In the genomic region with DNA sequence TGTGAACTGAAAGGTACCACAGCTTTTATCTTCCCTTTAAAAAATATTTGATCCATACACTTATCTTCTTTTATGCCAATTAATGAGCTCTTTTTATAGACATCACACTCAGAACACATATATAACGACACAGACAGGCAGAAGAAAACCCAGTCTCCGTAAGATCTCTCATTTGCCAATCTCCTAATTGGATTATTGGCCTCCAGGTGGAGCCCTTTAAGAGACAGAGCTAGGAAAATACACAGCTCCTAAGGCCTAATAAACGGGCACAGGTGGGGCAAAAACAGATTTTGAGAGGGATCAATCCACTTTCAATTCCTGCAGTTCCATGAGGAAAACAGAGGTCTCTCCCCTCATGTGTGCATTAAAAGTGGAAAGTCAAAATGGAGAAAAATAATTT, we compare ENCODE assay signal across 27 cellular contexts.
DNase-seq lines count a peak whose midpoint lies in the region; ATAC-seq, FAIRE-seq and TF ChIP-seq lines count a peak whose summit lies in the region.
"Had no signal": no experiment of that assay in that cellular context is flagged by ENCODE, and none has a peak within 500 bp of the region (broad histone marks: within the 10 kb centered on the region; RNA-seq: fewer than 3 reads in every experiment).

No MANE protein-coding gene starts in this region.

- CTCF ChIA-PET in WTC11 (lab: Charles Lee): no interaction called here

- H3K27ac Mint-ChIP-seq in chondrocyte (ENCODE audit: unreplicated experiment): no peak overlapping the region
- H3K27ac Mint-ChIP-seq in WTC11: no peak overlapping the region
- H3K27ac Mint-ChIP-seq: activated naive CD8-positive, alpha-beta T cell treated with anti-CD3 and anti-CD28 coated beads, Interleukin-2, amount 50 U/mL, for 24 hours; stimulated activated naive CD8-positive, alpha-beta T cell treated with anti-CD3 and anti-CD28 coated beads, Interleukin-15, Interleukin-2, amounts not matched to agents 100 ng/mL and 50 ng/mL, for 24 hours; T-helper 1 cell treated with Interleukin-12 subunit alpha and Interleukin-12 subunit beta and Interleukin-4 antibody, amounts not matched to agents 30 μg/mL and 1 μg/mL, for 36 hours had no signal

- peak; percentile 14 for TF ChIP-seq CTCF in D721Med (IDR thresholded peaks at IDR 0.05; ENCODE audit: insufficient read depth, missing control alignments)
- peak; percentile 67 for TF ChIP-seq CTCF in chondrocyte (IDR thresholded peaks at IDR 0.05)
- no peak for TF ChIP-seq CTCF in WTC11 (IDR thresholded peaks at IDR 0.05)

- H3K27me3 Mint-ChIP-seq in chondrocyte (ENCODE audit: low read depth) (no peaks in the 10 kb centered on the region), WTC11 (ENCODE audit: low read depth) (no peaks in the 10 kb centered on the region)
- H3K27me3 Mint-ChIP-seq: activated naive CD8-positive, alpha-beta T cell treated with anti-CD3 and anti-CD28 coated beads, Interleukin-2, amount 50 U/mL, for 24 hours; stimulated activated naive CD8-positive, alpha-beta T cell treated with anti-CD3 and anti-CD28 coated beads, Interleukin-15, Interleukin-2, amounts not matched to agents 100 ng/mL and 50 ng/mL, for 24 hours had no signal

- FAIRE-seq in D721Med (lab: Jason Lieb, UNC): no peak
- FAIRE-seq: GM19239 had no signal

- H3K4me1 Mint-ChIP-seq in chondrocyte (ENCODE audit: low read depth) (peaks cover 9% of the 10 kb centered on the region), WTC11 (peaks cover 5% of the 10 kb centered on the region)
- H3K4me1 Mint-ChIP-seq: activated naive CD8-positive, alpha-beta T cell treated with anti-CD3 and anti-CD28 coated beads, Interleukin-2, amount 50 U/mL, for 24 hours had no signal

- H3K4me3 Mint-ChIP-seq in chondrocyte (ENCODE audit: unreplicated experiment) (no peak overlapping the region), WTC11 (no peak overlapping the region)
- H3K4me3 Mint-ChIP-seq: activated naive CD8-positive, alpha-beta T cell treated with anti-CD3 and anti-CD28 coated beads, Interleukin-2, amount 50 U/mL, for 24 hours; stimulated activated naive CD8-positive, alpha-beta T cell treated with anti-CD3 and anti-CD28 coated beads, Interleukin-15, Interleukin-2, amounts not matched to agents 100 ng/mL and 50 ng/mL, for 24 hours; T-helper 1 cell treated with Interleukin-12 subunit alpha and Interleukin-12 subunit beta and Interleukin-4 antibody, amounts not matched to agents 30 μg/mL and 1 μg/mL, for 36 hours had no signal

- H3K36me3 Mint-ChIP-seq in chondrocyte (ENCODE audit: low read depth) (no peaks in the 10 kb centered on the region), WTC11 (peaks cover 41% of the 10 kb centered on the region)

- POLR2A ChIA-PET in WTC11 (lab: Charles Lee): no interaction called here

- H3K9me3 Mint-ChIP-seq in chondrocyte (ENCODE audit: low read depth): peaks cover 10% of the 10 kb centered on the region
- H3K9me3 Mint-ChIP-seq in WTC11: peaks cover 15% of the 10 kb centered on the region
- H3K9me3 Mint-ChIP-seq: activated naive CD8-positive, alpha-beta T cell treated with anti-CD3 and anti-CD28 coated beads, Interleukin-2, amount 50 U/mL, for 24 hours; stimulated activated naive CD8-positive, alpha-beta T cell treated with anti-CD3 and anti-CD28 coated beads, Interleukin-15, Interleukin-2, amounts not matched to agents 100 ng/mL and 50 ng/mL, for 24 hours; T-helper 1 cell treated with Interleukin-12 subunit alpha and Interleukin-12 subunit beta and Interleukin-4 antibody, amounts not matched to agents 30 μg/mL and 1 μg/mL, for 36 hours had no signal

- no peak for ATAC-seq in HG02588 (IDR thresholded peaks at IDR 0.05; ENCODE audit: unreplicated experiment)
- no peak for ATAC-seq in WTC11
- no peak for ATAC-seq in HG02973 (IDR thresholded peaks at IDR 0.05; ENCODE audit: unreplicated experiment)
- ATAC-seq: activated naive CD8-positive, alpha-beta T cell treated with anti-CD3 and anti-CD28 coated beads, Interleukin-2, amount 50 U/mL, for 24 hours had no signal

- DNase-seq in D721Med (ENCODE audit: insufficient read length, low spot score) (no peak), H4 (ENCODE audit: low spot score) (peak; percentile 8), NCI-H69 (lab: John Stamatoyannopoulos, UW) (peak; percentile 0), chondrocyte (ENCODE audit: low spot score) (no peak), NCI-H2227 treated with DMSO at 0.1 percent for 48 hours (lab: John Stamatoyannopoulos, UW) (no peak), WTC11 (ENCODE audit: low spot score) (no peak)
- DNase-seq: activated CD4-positive, alpha-beta T cell treated with anti-CD3 and anti-CD28 coated beads for 4 hours; activated CD8-positive, alpha-beta memory T cell treated with anti-CD3 and anti-CD28 coated beads for 24 hours; activated gamma-delta T cell treated with Interleukin-2 at 50 U/mL for 16 hours; activated naive CD8-positive, alpha-beta T cell treated with anti-CD3 and anti-CD28 coated beads, Interleukin-2, amount 50 U/mL, for 24 hours; activated T-cell treated with anti-CD3 and anti-CD28 coated beads, Interleukin-2, amount 50 U/mL, for 1 hour; Caco-2; cerebellar nuclear complex; head of caudate nucleus; IMR-90; MG63; NCI-H2171 treated with DMSO at 0.1 percent for 48 hours; NCI-H748 treated with DMSO at 0.1 percent for 48 hours; PC-9; posterior cingulate gyrus; SJCRH30; thyroid gland had no signal

TF ChIP-seq in WTC11, 78 proteins besides CTCF, POLR2A, EP300 and RAD21:
- no peak for TF ChIP-seq JAZF1 (CRISPR knock-in tag; IDR thresholded peaks at IDR 0.05)
- TF ChIP-seq ATF1 (CRISPR knock-in tag; IDR thresholded peaks at IDR 0.05): no peak
- TF ChIP-seq, protein P1, sequence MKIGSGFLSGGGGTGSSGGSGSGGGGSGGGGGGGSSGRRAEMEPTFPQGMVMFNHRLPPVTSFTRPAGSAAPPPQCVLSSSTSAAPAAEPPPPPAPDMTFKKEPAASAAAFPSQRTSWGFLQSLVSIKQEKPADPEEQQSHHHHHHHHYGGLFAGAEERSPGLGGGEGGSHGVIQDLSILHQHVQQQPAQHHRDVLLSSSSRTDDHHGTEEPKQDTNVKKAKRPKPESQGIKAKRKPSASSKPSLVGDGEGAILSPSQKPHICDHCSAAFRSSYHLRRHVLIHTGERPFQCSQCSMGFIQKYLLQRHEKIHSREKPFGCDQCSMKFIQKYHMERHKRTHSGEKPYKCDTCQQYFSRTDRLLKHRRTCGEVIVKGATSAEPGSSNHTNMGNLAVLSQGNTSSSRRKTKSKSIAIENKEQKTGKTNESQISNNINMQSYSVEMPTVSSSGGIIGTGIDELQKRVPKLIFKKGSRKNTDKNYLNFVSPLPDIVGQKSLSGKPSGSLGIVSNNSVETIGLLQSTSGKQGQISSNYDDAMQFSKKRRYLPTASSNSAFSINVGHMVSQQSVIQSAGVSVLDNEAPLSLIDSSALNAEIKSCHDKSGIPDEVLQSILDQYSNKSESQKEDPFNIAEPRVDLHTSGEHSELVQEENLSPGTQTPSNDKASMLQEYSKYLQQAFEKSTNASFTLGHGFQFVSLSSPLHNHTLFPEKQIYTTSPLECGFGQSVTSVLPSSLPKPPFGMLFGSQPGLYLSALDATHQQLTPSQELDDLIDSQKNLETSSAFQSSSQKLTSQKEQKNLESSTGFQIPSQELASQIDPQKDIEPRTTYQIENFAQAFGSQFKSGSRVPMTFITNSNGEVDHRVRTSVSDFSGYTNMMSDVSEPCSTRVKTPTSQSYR (CRISPR knock-in tag; IDR thresholded peaks at IDR 0.05): no peak
- TF ChIP-seq FOXJ3 (CRISPR knock-in tag; IDR thresholded peaks at IDR 0.05; ENCODE audit: borderline replicate concordance): no peak
- TF ChIP-seq, protein P2, sequence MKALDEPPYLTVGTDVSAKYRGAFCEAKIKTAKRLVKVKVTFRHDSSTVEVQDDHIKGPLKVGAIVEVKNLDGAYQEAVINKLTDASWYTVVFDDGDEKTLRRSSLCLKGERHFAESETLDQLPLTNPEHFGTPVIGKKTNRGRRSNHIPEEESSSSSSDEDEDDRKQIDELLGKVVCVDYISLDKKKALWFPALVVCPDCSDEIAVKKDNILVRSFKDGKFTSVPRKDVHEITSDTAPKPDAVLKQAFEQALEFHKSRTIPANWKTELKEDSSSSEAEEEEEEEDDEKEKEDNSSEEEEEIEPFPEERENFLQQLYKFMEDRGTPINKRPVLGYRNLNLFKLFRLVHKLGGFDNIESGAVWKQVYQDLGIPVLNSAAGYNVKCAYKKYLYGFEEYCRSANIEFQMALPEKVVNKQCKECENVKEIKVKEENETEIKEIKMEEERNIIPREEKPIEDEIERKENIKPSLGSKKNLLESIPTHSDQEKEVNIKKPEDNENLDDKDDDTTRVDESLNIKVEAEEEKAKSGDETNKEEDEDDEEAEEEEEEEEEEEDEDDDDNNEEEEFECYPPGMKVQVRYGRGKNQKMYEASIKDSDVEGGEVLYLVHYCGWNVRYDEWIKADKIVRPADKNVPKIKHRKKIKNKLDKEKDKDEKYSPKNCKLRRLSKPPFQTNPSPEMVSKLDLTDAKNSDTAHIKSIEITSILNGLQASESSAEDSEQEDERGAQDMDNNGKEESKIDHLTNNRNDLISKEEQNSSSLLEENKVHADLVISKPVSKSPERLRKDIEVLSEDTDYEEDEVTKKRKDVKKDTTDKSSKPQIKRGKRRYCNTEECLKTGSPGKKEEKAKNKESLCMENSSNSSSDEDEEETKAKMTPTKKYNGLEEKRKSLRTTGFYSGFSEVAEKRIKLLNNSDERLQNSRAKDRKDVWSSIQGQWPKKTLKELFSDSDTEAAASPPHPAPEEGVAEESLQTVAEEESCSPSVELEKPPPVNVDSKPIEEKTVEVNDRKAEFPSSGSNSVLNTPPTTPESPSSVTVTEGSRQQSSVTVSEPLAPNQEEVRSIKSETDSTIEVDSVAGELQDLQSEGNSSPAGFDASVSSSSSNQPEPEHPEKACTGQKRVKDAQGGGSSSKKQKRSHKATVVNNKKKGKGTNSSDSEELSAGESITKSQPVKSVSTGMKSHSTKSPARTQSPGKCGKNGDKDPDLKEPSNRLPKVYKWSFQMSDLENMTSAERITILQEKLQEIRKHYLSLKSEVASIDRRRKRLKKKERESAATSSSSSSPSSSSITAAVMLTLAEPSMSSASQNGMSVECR (CRISPR knock-in tag; IDR thresholded peaks at IDR 0.05; ENCODE audit: borderline replicate concordance): no peak
- TF ChIP-seq RORB (CRISPR knock-in tag; IDR thresholded peaks at IDR 0.05): no peak
- TF ChIP-seq TEAD1 (CRISPR knock-in tag; IDR thresholded peaks at IDR 0.05): no peak
- no peak for TF ChIP-seq ZNF396 (CRISPR knock-in tag; IDR thresholded peaks at IDR 0.05; ENCODE audit: borderline replicate concordance)

Comparison
In these comparisons a context has a peak if more than half of its experiments do, and no peak if none do; other contexts are left out.
1. DNase-seq: peak in H4 (single experiment) and NCI-H69 (single experiment); none in D721Med (single experiment), chondrocyte (single experiment), NCI-H2227 treated with DMSO at 0.1 percent for 48 hours (single experiment) and WTC11 (single experiment).